8 cellular contexts compared by ENCODE assay signal in the genomic region with DNA sequence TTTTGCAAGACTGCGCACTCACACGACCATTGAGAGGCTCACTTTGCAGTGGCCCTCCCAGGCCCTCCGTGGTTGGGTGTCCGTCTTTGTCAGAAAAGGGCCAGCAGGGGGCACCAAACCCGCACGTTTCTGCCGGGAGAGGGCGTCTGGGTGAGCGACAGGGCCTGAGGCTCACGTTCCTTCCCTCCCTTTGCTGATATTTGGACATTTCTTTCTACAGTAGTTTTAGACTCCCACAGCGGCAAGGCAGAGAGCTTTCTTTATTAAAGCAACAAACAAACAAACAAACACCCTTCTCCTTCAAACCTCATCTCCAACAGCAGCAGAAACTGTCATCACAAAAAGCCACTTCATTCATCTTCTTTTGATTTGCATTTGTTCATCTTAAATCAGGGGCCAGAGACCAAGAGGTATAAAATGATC.
DNase-seq lines count a peak whose midpoint lies in the region; ATAC-seq and TF ChIP-seq lines count a peak whose summit lies in the region.
"Had no signal": no experiment of that assay in that cellular context is flagged by ENCODE, and none has a peak within 500 bp of the region (broad histone marks: within the 10 kb centered on the region; RNA-seq: fewer than 3 reads in every experiment).

No MANE protein-coding gene starts in this region.

- H3K4me1 ChIP-seq in cardiac muscle cell (ENCODE audit: low read depth) = no peaks in the 10 kb centered on the region

- H3K9me3 ChIP-seq in cardiac muscle cell (ENCODE audit: low read depth) = no peaks in the 10 kb centered on the region

- TF ChIP-seq CTCF in GM12874 (IDR thresholded peaks at IDR 0.05; ENCODE audit: insufficient read depth, low read depth, low read length) = peak; percentile 91
- TF ChIP-seq CTCF in cardiac muscle cell (IDR thresholded peaks at IDR 0.05; ENCODE audit: low read depth, low read length) = peak; percentile 86

- H3K9me3 Mint-ChIP-seq in activated naive CD4-positive, alpha-beta T cell treated with anti-CD3 and anti-CD28 coated beads, Interleukin-2, amount 50 U/mL, for 72 hours = no peaks in the 10 kb centered on the region

- peak; percentile 96 for ATAC-seq in HG02588 (IDR thresholded peaks at IDR 0.05; ENCODE audit: unreplicated experiment)
- ATAC-seq in activated naive CD4-positive, alpha-beta T cell treated with anti-CD3 and anti-CD28 coated beads, Interleukin-2, amount 50 U/mL, for 72 hours = peak; percentile 89 to 98

- DNase-seq in NCI-H1048 (lab: John Stamatoyannopoulos, UW) (peak; percentile 83), SW 1271 (lab: John Stamatoyannopoulos, UW) (peak; percentile 57 to 69), cardiac muscle cell (ENCODE audit: low read depth in 1 of 2, low spot score in 1 of 2) (peak; percentile 85 to 90), retina (peak; percentile 90)
- peak; percentile 69 to 92 for DNase-seq in activated naive CD4-positive, alpha-beta T cell treated with anti-CD3 and anti-CD28 coated beads, Interleukin-2, amount 50 U/mL, for 72 hours (ENCODE audit: low spot score in 2 of 2)

- H3K36me3 Mint-ChIP-seq in activated naive CD4-positive, alpha-beta T cell treated with anti-CD3 and anti-CD28 coated beads, Interleukin-2, amount 50 U/mL, for 72 hours = no peaks in the 10 kb centered on the region

- H3K4me3 ChIP-seq in cardiac muscle cell = no peak overlapping the region
- H3K4me3 ChIP-seq: skin epidermis had no signal

- no peak overlapping the region for H3K27ac ChIP-seq in cardiac muscle cell
- H3K27ac ChIP-seq: skin epidermis had no signal

- H3K27ac Mint-ChIP-seq in activated naive CD4-positive, alpha-beta T cell treated with anti-CD3 and anti-CD28 coated beads, Interleukin-2, amount 50 U/mL, for 72 hours = no peak overlapping the region

- no peaks in the 10 kb centered on the region for H3K36me3 ChIP-seq in cardiac muscle cell

- no peaks in the 10 kb centered on the region for H3K27me3 ChIP-seq in cardiac muscle cell
